1 cellular context compared by ENCODE assay signal in genomic region chr1:6496890-6497214, GRCh38.
TF ChIP-seq lines count a peak whose summit lies in the region.

No MANE protein-coding gene starts in this region.

TF ChIP-seq in H1, 55 proteins besides CTCF, POLR2A, EP300 and RAD21:
- 0 out of 2 replicates have a peak, but pooled peaks have one; percentile 13 for TF ChIP-seq SUZ12 (IDR thresholded peaks at IDR 0.05; ENCODE audit: low read length)
- peak; percentile 15 for TF ChIP-seq KDM4A (IDR thresholded peaks at IDR 0.05; ENCODE audit: low read depth, low read length, severe bottlenecking)
- no peak for TF ChIP-seq JUN (IDR thresholded peaks at IDR 0.05; ENCODE audit: low read depth, low read length)
TF ChIP-seq in H1: peak in this region for 2.
